16 cellular contexts compared by ENCODE assay signal in genomic region chr11:11740081-11740702, GRCh38.
"Had no signal": no experiment of that assay in that cellular context is flagged by ENCODE, and none has a peak within 500 bp of the region (broad histone marks: within the 10 kb centered on the region; RNA-seq: fewer than 3 reads in every experiment).

No MANE protein-coding gene starts in this region.

- H3K4me3 ChIP-seq: cardiac muscle cell, coronary artery, gastrocnemius medialis, heart right ventricle, left ventricle myocardium inferior, upper lobe of left lung had no signal

- H3K27ac Mint-ChIP-seq: activated CD4-positive, alpha-beta memory T cell treated with anti-CD3 and anti-CD28 coated beads, Interleukin-2, amount 10 ng/mL, durations not matched to agents 7 days and 5 days; activated T-helper 1 cell treated with anti-CD3 and anti-CD28 coated beads, Interleukin-12 subunit alpha, Interleukin-12 subunit beta, Interleukin-2, Interleukin-4 antibody, amounts not matched to agents 30 ng/mL and 10 ng/mL and 1 ng/mL, durations not matched to agents 14 hours and 24 hours and 36 hours; nephron had no signal

- H3K4me3 Mint-ChIP-seq: activated CD4-positive, alpha-beta memory T cell treated with anti-CD3 and anti-CD28 coated beads, Interleukin-2, amount 10 ng/mL, durations not matched to agents 7 days and 5 days; activated T-helper 1 cell treated with anti-CD3 and anti-CD28 coated beads, Interleukin-12 subunit alpha, Interleukin-12 subunit beta, Interleukin-2, Interleukin-4 antibody, amounts not matched to agents 30 ng/mL and 10 ng/mL and 1 ng/mL, durations not matched to agents 14 hours and 24 hours and 36 hours; nephron had no signal

- H3K9me3 Mint-ChIP-seq: activated CD4-positive, alpha-beta memory T cell treated with anti-CD3 and anti-CD28 coated beads, Interleukin-2, amount 10 ng/mL, durations not matched to agents 7 days and 5 days; activated T-helper 1 cell treated with anti-CD3 and anti-CD28 coated beads, Interleukin-12 subunit alpha, Interleukin-12 subunit beta, Interleukin-2, Interleukin-4 antibody, amounts not matched to agents 30 ng/mL and 10 ng/mL and 1 ng/mL, durations not matched to agents 14 hours and 24 hours and 36 hours; nephron had no signal

- H3K4me1 Mint-ChIP-seq: activated CD4-positive, alpha-beta memory T cell treated with anti-CD3 and anti-CD28 coated beads, Interleukin-2, amount 10 ng/mL, durations not matched to agents 7 days and 5 days; nephron had no signal

- H3K36me3 ChIP-seq: cardiac muscle cell, gastrocnemius medialis, heart right ventricle, left ventricle myocardium inferior, upper lobe of left lung had no signal

- H3K27me3 ChIP-seq: cardiac muscle cell, gastrocnemius medialis, heart right ventricle, upper lobe of left lung had no signal

- ATAC-seq: gastrocnemius medialis; heart right ventricle; stimulated activated naive CD8-positive, alpha-beta T cell treated with anti-CD3 and anti-CD28 coated beads, Interleukin-15, Interleukin-2, amounts not matched to agents 100 U/mL and 50 U/mL, for 24 hours had no signal

- H3K4me1 ChIP-seq: heart right ventricle, left ventricle myocardium inferior, upper lobe of left lung had no signal

- H3K27ac ChIP-seq: cardiac muscle cell, coronary artery, gastrocnemius medialis, heart right ventricle, left ventricle myocardium inferior, upper lobe of left lung, VCaP had no signal

- DNase-seq: activated CD4-positive, alpha-beta memory T cell treated with anti-CD3 and anti-CD28 coated beads, Interleukin-2, amount 10 ng/mL, durations not matched to agents 7 days and 5 days; activated CD8-positive, alpha-beta memory T cell treated with anti-CD3 and anti-CD28 coated beads, Interleukin-2, amount 50 U/mL, for 48 hours; activated naive CD4-positive, alpha-beta T cell treated with Interleukin-2 at 50 U/mL for 16 hours; effector CD8-positive, alpha-beta T cell; gastrocnemius medialis; heart right ventricle; left ventricle myocardium inferior; mesenchymal stem cell; stimulated activated CD4-positive, alpha-beta T cell treated with anti-CD3 and anti-CD28 coated beads, Interleukin-2, amount 100 ng/mL, for 48 hours; stimulated activated naive CD8-positive, alpha-beta T cell treated with anti-CD3 and anti-CD28 coated beads, Interleukin-15, Interleukin-2, amounts not matched to agents 100 U/mL and 50 U/mL, for 24 hours had no signal

- H3K9me3 ChIP-seq: gastrocnemius medialis, heart right ventricle, left ventricle myocardium inferior, upper lobe of left lung had no signal
